ENCODE assay signal across 9 cellular contexts in genomic region chr11:47979378-47980092, GRCh38. TPM values are rescaled to one million over a fixed set of nuclear protein-coding genes. Genes with fewer than 3 reads are reported as not detected.
DNase-seq lines count a peak whose midpoint lies in the region; ATAC-seq, FAIRE-seq and TF ChIP-seq lines count a peak whose summit lies in the region.
"Had no signal": no experiment of that assay in that cellular context is flagged by ENCODE, and none has a peak within 500 bp of the region (broad histone marks: within the 10 kb centered on the region; RNA-seq: fewer than 3 reads in every experiment).

No MANE protein-coding gene starts in this region.

- no peak overlapping the region for H3K27ac ChIP-seq in ACC112 (ENCODE audit: low read depth, low read length)
- H3K27ac ChIP-seq in ascending aorta, result peak overlapping the region; percentile 90 to 92
- peak overlapping the region; percentile 67 to 71 for H3K27ac ChIP-seq in kidney (ENCODE audit: low read depth in 2 of 2, low read length in 2 of 2)
- H3K27ac ChIP-seq in substantia nigra (ENCODE audit: low read depth, low read length, poor library complexity, severe bottlenecking), result peak overlapping the region; percentile 86

- H2AFZ ChIP-seq in ACC112 (ENCODE audit: low read length, unreplicated experiment), result peak overlapping the region; percentile 92

- FAIRE-seq in kidney (lab: Jason Lieb, UNC) (no peak), HTR-8/SVneo (lab: Jason Lieb, UNC) (no peak)
- FAIRE-seq: colon had no signal

- H3K4me1 ChIP-seq in ACC112 (ENCODE audit: control insufficient read depth, insufficient read depth, low read length, unreplicated experiment), result peaks cover 30% of the 10 kb centered on the region
- peaks cover 0 to 21% of the 10 kb centered on the region in 2 donors for H3K4me1 ChIP-seq in ascending aorta
- H3K4me1 ChIP-seq in kidney (ENCODE audit: control insufficient read depth in 1 of 2, insufficient read depth in 1 of 2, low read depth in 1 of 2, low read length in 2 of 2), result peaks cover 8 to 11% of the 10 kb centered on the region in 2 donors

- H3K36me3 Mint-ChIP-seq in HFFc6 (ENCODE audit: low read depth), result no peaks in the 10 kb centered on the region

- peak overlapping the region; percentile 49 to 71 for H3K9ac ChIP-seq in kidney (ENCODE audit: low read length in 2 of 2)

- H3K27ac Mint-ChIP-seq in HFFc6, result peak overlapping the region; percentile 28

- no peak for ATAC-seq in HG02798 (IDR thresholded peaks at IDR 0.05; ENCODE audit: poor library complexity, unreplicated experiment)

- peaks cover 45% of the 10 kb centered on the region for H3K4me1 Mint-ChIP-seq in HFFc6 (ENCODE audit: low read depth)

- H3K27me3 ChIP-seq in ACC112 (ENCODE audit: insufficient read depth, low read length), result no peaks in the 10 kb centered on the region
- H3K27me3 ChIP-seq in ascending aorta, result no peaks in the 10 kb centered on the region

- H3K4me3 Mint-ChIP-seq in HFFc6, result peak overlapping the region; percentile 21

- TF ChIP-seq CTCF in HFFc6 (IDR thresholded peaks at IDR 0.05) (no peak), ascending aorta (IDR thresholded peaks at IDR 0.05) (no peak), kidney (IDR thresholded peaks at IDR 0.05; ENCODE audit: borderline replicate concordance, extremely low read depth, insufficient read depth) (no peak)

- H3K9me3 ChIP-seq in ascending aorta (no peaks in the 10 kb centered on the region), kidney (ENCODE audit: control insufficient read depth in 1 of 2, low read length in 2 of 2) (no peaks in the 10 kb centered on the region)

- H3K36me3 ChIP-seq in ACC112 (ENCODE audit: insufficient read depth, low read length) (no peaks in the 10 kb centered on the region), ascending aorta (no peaks in the 10 kb centered on the region), kidney (ENCODE audit: control insufficient read depth in 1 of 2, insufficient read depth in 2 of 2, low read length in 2 of 2) (no peaks in the 10 kb centered on the region)

- no peaks in the 10 kb centered on the region for H3K9me3 Mint-ChIP-seq in HFFc6

- peaks cover 2% of the 10 kb centered on the region for H3K27me3 Mint-ChIP-seq in HFFc6 (ENCODE audit: insufficient read depth)

- no peak for DNase-seq in HFFc6
- no peak for DNase-seq in ascending aorta (ENCODE audit: low spot score in 2 of 2)
- peak; percentile 15 for DNase-seq in kidney
- DNase-seq in substantia nigra (lab: John Stamatoyannopoulos, UW), result peak in 5 of 49 donors; percentile 38 to 59 (median 48)
- DNase-seq in HTR-8/SVneo (ENCODE audit: insufficient read length, low spot score), result no peak
- no peak for DNase-seq in ACHN

- intact Hi-C loops in ascending aorta (cut with DNase I) (loop anchor here (2.0 to 5.0 kb wide), 4 partner anchors 47 to 132 kb away; partner anchors contain the start of gene NUP160), kidney (cut with DNase I) (no loop called here)

- H3K79me2 ChIP-seq in ACC112 (ENCODE audit: control insufficient read depth, insufficient read depth, low read length, unreplicated experiment), result peaks cover 28% of the 10 kb centered on the region

- H3K4me3 ChIP-seq in ACC112 (ENCODE audit: low read depth, low read length) (peak overlapping the region; percentile 92), ascending aorta (peak overlapping the region; percentile 87), kidney (ENCODE audit: low read length in 2 of 2) (peak overlapping the region in 1 of 2 donors; percentile 63)

- in situ Hi-C loops in ACHN (cut with HindIII; ENCODE audit: low pct_ligation_motif_present, low pct_unique_long_range_greater_than_20kb, low sequenced_read_pairs), result no loop called here

RNA-seq across cellular contexts. Expression of gene PTPRJ, which starts 0.8 kb away (rescaled TPM):
- total RNA-seq in HFFc6 (2021; fragmentation: NEBNext Ultra II Directional; extraction: Animal tissue kit (Norgen Biotek cat#: 25700)), result 10 to 100 TPM; 15.7 to 20.8 (median 19.2) TPM
- total RNA-seq in ascending aorta, result 5.9 TPM
- total RNA-seq in kidney, result 80.5 TPM
- polyA plus RNA-seq in kidney (ENCODE audit: insufficient read depth, low read depth, low replicate concordance), result 9.2 TPM
